ENCODE assay signal across 13 cellular contexts in genomic region chr21:44657635-44658183, GRCh38. TPM values are rescaled to one million over a fixed set of nuclear protein-coding genes. Genes with fewer than 3 reads are reported as not detected.
DNase-seq lines count a peak whose midpoint lies in the region; ATAC-seq and TF ChIP-seq lines count a peak whose summit lies in the region.
"Had no signal": no experiment of that assay in that cellular context is flagged by ENCODE, and none has a peak within 500 bp of the region (broad histone marks: within the 10 kb centered on the region; RNA-seq: fewer than 3 reads in every experiment).

Gene KRTAP12-3, plus strand, starts transcription at chr21:44657932. Its CDS starts 48 bp downstream, at chr21:44657980.

- H2BK120ac ChIP-seq in IMR-90 (ENCODE audit: low read depth, low read length) (no peak within 1 kb of the TSS), neuronal stem cell (ENCODE audit: low read depth, low read length) (no peak within 1 kb of the TSS)

- no peak for TF ChIP-seq POLR2A in IMR-90 (IDR thresholded peaks at IDR 0.05; ENCODE audit: low read depth, low read length)

- in situ Hi-C loops in IMR-90 (cut with MboI; ENCODE audit: low sequenced_read_pairs), result no loop called here

- no peaks in the 10 kb centered on the region for H3K9me1 ChIP-seq in IMR-90 (ENCODE audit: insufficient read depth, low read length)

- H2BK15ac ChIP-seq in IMR-90 (ENCODE audit: low read depth, low read length) (no peak within 1 kb of the TSS), neuronal stem cell (ENCODE audit: low read length) (peak within 1 kb of the TSS; percentile 63)

- H3K27ac Mint-ChIP-seq in activated naive CD4-positive, alpha-beta T cell treated with anti-CD3 and anti-CD28 coated beads, Interleukin-2, amount 50 U/mL, for 72 hours, result peak within 1 kb of the TSS; percentile 69 to 74

- WGBS in IMR-90 (ENCODE audit: extremely low coverage in 2 of 2, insufficient read length in 1 of 2), 2 experiments, result 81% methylated on average over 6 of the region's 20 CpGs; no CpG with 5 or more reads in 1 of the 2 experiments
- no CpG with 5 or more reads among the region's 20 CpGs for WGBS in neuronal stem cell (ENCODE audit: extremely low coverage in 2 of 2, insufficient read length in 2 of 2, insufficient replicate concordance in 1 of 2), 2 donors

- H3K9ac ChIP-seq in IMR-90 (ENCODE audit: low read depth, low read length) (no peak within 1 kb of the TSS), neuronal stem cell (ENCODE audit: low read depth, low read length, poor library complexity) (no peak within 1 kb of the TSS)

- H3K4me3 ChIP-seq in IMR-90 (ENCODE audit: insufficient read depth, low read depth, low read length) (no peak within 1 kb of the TSS), neuronal stem cell (ENCODE audit: low read length in 2 of 2) (peak within 1 kb of the TSS in 1 of 2 donors; percentile 3)
- H3K4me3 ChIP-seq: gastrocnemius medialis, lung had no signal

- H2AK5ac ChIP-seq in IMR-90 (ENCODE audit: low read depth, low read length) (no peak within 1 kb of the TSS), neuronal stem cell (ENCODE audit: low read depth, low read length) (no peak within 1 kb of the TSS)

- H3K9me3 ChIP-seq in IMR-90 (ENCODE audit: control insufficient read depth, insufficient read depth, low read length) (peaks cover 3% of the 10 kb centered on the region), neuronal stem cell (replicated peaks in 1 of 2; ENCODE audit: control insufficient read depth in 2 of 2, insufficient read depth in 1 of 2, low read depth in 1 of 2, low read length in 2 of 2) (peaks cover 0 to 4% of the 10 kb centered on the region in 2 donors)
- H3K9me3 ChIP-seq: gastrocnemius medialis had no signal

- no TSS peak for BruUV-seq in IMR-90 (replicated peaks; lab: Mats Ljungman, UMichigan)

- no peak within 1 kb of the TSS for H4K5ac ChIP-seq in IMR-90 (ENCODE audit: low read depth, low read length)

- H3K4me2 ChIP-seq in IMR-90 (ENCODE audit: low read depth, low read length), result no peak within 1 kb of the TSS
- H3K4me2 ChIP-seq in neuronal stem cell (ENCODE audit: insufficient read depth, low read length, poor library complexity, severe bottlenecking), result no peak within 1 kb of the TSS

- H2AFZ ChIP-seq in IMR-90 (replicated peaks; ENCODE audit: low read length, poor library complexity) (peak within 1 kb of the TSS; percentile 14), neuronal stem cell (ENCODE audit: low read length) (no peak within 1 kb of the TSS)

- H2BK5ac ChIP-seq in IMR-90 (ENCODE audit: low read depth, low read length, poor library complexity, severe bottlenecking) (no peak within 1 kb of the TSS), neuronal stem cell (ENCODE audit: low read length) (no peak within 1 kb of the TSS)

- H3K36me3 Mint-ChIP-seq in activated naive CD4-positive, alpha-beta T cell treated with anti-CD3 and anti-CD28 coated beads, Interleukin-2, amount 50 U/mL, for 72 hours, result peaks cover 31 to 56% of the 10 kb centered on the region in 2 donors

- intact Hi-C loops in IMR-90 (cut with micrococcal nuclease), result loop anchor here (10.0 kb wide), 1 partner anchor 57 kb away; the partner anchor contains the start of gene TSPEAR

- H3K56ac ChIP-seq in IMR-90 (ENCODE audit: extremely low read depth, insufficient read depth, low read length), result no peak within 1 kb of the TSS

- H3K4me1 ChIP-seq in IMR-90 (ENCODE audit: control insufficient read depth, insufficient read depth, low read length) (no peaks in the 10 kb centered on the region), neuronal stem cell (ENCODE audit: control insufficient read depth in 2 of 2, insufficient read depth in 1 of 2, low read depth in 1 of 2, low read length in 2 of 2) (peaks cover 0 to 2% of the 10 kb centered on the region in 2 donors)
- H3K4me1 ChIP-seq: gastrocnemius medialis had no signal

- no peak for ATAC-seq in IMR-90 (ENCODE audit: low read depth)
- ATAC-seq in activated naive CD4-positive, alpha-beta T cell treated with anti-CD3 and anti-CD28 coated beads, Interleukin-2, amount 50 U/mL, for 72 hours, result peak; percentile 69 to 71
- ATAC-seq: gastrocnemius medialis, Right ventricle myocardium inferior had no signal

- H3K27me3 ChIP-seq in IMR-90 (ENCODE audit: control insufficient read depth, insufficient read depth, low read length), result peaks cover 2% of the 10 kb centered on the region; the same call in 1 of the 2 replicates
- no peaks in the 10 kb centered on the region for H3K27me3 ChIP-seq in neuronal stem cell (ENCODE audit: control insufficient read depth in 3 of 3, insufficient read depth in 3 of 3, low read depth in 1 of 3, low read length in 3 of 3)

- H3K9me3 Mint-ChIP-seq in activated naive CD4-positive, alpha-beta T cell treated with anti-CD3 and anti-CD28 coated beads, Interleukin-2, amount 50 U/mL, for 72 hours, result peaks cover 19 to 51% of the 10 kb centered on the region in 2 donors

- H3K23ac ChIP-seq in IMR-90 (ENCODE audit: low read depth, low read length) (no peak within 1 kb of the TSS), neuronal stem cell (ENCODE audit: low read depth, low read length, poor library complexity) (peak within 1 kb of the TSS; percentile 37)

- POLR2A ChIA-PET in IMR-90 (lab: Charles Lee; ENCODE audit: unreplicated experiment), result no interaction called here

- TF ChIP-seq CTCF in IMR-90 (conservative IDR thresholded peaks at IDR 0.05; ENCODE audit: low read depth, low read length), result no peak

- no peak within 1 kb of the TSS for H4K8ac ChIP-seq in IMR-90 (ENCODE audit: low read depth in 2 of 2, low read length in 2 of 2)
- no peak within 1 kb of the TSS for H4K8ac ChIP-seq in neuronal stem cell (ENCODE audit: low read depth, low read length)

- H3K36me3 ChIP-seq in IMR-90 (ENCODE audit: control insufficient read depth, insufficient read depth, low read length) (no peaks in the 10 kb centered on the region), neuronal stem cell (replicated peaks in 1 of 2; ENCODE audit: control insufficient read depth in 2 of 2, insufficient read depth in 2 of 2, low read length in 2 of 2) (no peaks in the 10 kb centered on the region)
- H3K36me3 ChIP-seq: gastrocnemius medialis had no signal

- TF ChIP-seq RAD21 in IMR-90 (IDR thresholded peaks at IDR 0.05; ENCODE audit: low read length), result no peak

- no peak within 1 kb of the TSS for H3K14ac ChIP-seq in IMR-90 (replicated peaks; ENCODE audit: low read depth, low read length)
- no peak within 1 kb of the TSS for H3K14ac ChIP-seq in neuronal stem cell (ENCODE audit: low read length)

- dilution Hi-C loops in IMR-90 (cut with HindIII; ENCODE audit: low sequenced_read_pairs, unreplicated experiment), result no loop called here

- no peak within 1 kb of the TSS for H2BK20ac ChIP-seq in IMR-90 (ENCODE audit: low read depth, low read length)

- peak within 1 kb of the TSS; percentile 59 for H2BK12ac ChIP-seq in neuronal stem cell (ENCODE audit: low read length)

- no peak within 1 kb of the TSS for H3K27ac ChIP-seq in IMR-90 (ENCODE audit: insufficient read depth, low read length)
- no peak within 1 kb of the TSS for H3K27ac ChIP-seq in neuronal stem cell (replicated peaks; ENCODE audit: low read length)
- H3K27ac ChIP-seq: gastrocnemius medialis had no signal

- H4K20me1 ChIP-seq in IMR-90 (ENCODE audit: insufficient read depth, low read length), result no peaks in the 10 kb centered on the region

- DNase-seq in IMR-90 (peak; percentile 7), T-helper 2 cell (peak in 3 of 5 experiments; percentile 44 to 92 (median 89)), neuronal stem cell (ENCODE audit: low spot score) (no peak), kidney glomerular epithelial cell (lab: John Stamatoyannopoulos, UW) (no peak), medulla oblongata (ENCODE audit: extremely low spot score) (no peak), midbrain (lab: John Stamatoyannopoulos, UW) (no peak), HuH-7.5 (ENCODE audit: low spot score) (no peak)
- no peak for DNase-seq in activated naive CD4-positive, alpha-beta T cell treated with anti-CD3 and anti-CD28 coated beads, Interleukin-2, amount 50 U/mL, for 72 hours (ENCODE audit: low spot score in 2 of 2)
- DNase-seq: DMS153, gastrocnemius medialis had no signal

- H3K4ac ChIP-seq in IMR-90 (ENCODE audit: low read depth, low read length), result no peak within 1 kb of the TSS
- H3K4ac ChIP-seq in neuronal stem cell (ENCODE audit: low read length), result no peak within 1 kb of the TSS

- H4K91ac ChIP-seq in IMR-90 (ENCODE audit: insufficient read depth, low read depth, low read length) (no peak within 1 kb of the TSS), neuronal stem cell (ENCODE audit: low read depth, low read length, poor library complexity) (no peak within 1 kb of the TSS)

- H3K18ac ChIP-seq in IMR-90 (ENCODE audit: low read depth, low read length), result no peak within 1 kb of the TSS
- H3K18ac ChIP-seq in neuronal stem cell (ENCODE audit: low read length), result peak within 1 kb of the TSS; percentile 24

- no peaks in the 10 kb centered on the region for H3K79me1 ChIP-seq in IMR-90 (ENCODE audit: low read depth in 1 of 2, low read length in 2 of 2)
- H3K79me1 ChIP-seq in neuronal stem cell (ENCODE audit: low read depth, low read length), result no peaks in the 10 kb centered on the region

- no peak within 1 kb of the TSS for H2AK9ac ChIP-seq in IMR-90 (replicated peaks; ENCODE audit: low read depth, low read length, poor library complexity)

- CTCF ChIA-PET in IMR-90 (lab: Yijun Ruan, JAX), result no interaction called here

TF ChIP-seq in IMR-90, 13 proteins besides CTCF, POLR2A, EP300 and RAD21 (continues in another document):
- TF ChIP-seq CEBPB (IDR thresholded peaks at IDR 0.05; ENCODE audit: low read depth, low read length), result no peak
- no peak for TF ChIP-seq NFE2L2 (IDR thresholded peaks at IDR 0.05; ENCODE audit: low read depth, low read length)
- TF ChIP-seq RFX5 (IDR thresholded peaks at IDR 0.05; ENCODE audit: low read depth, low read length), result no peak
- no peak for TF ChIP-seq MAFK (IDR thresholded peaks at IDR 0.05; ENCODE audit: low read depth, low read length)
- no peak for TF ChIP-seq USF2 (IDR thresholded peaks at IDR 0.05; ENCODE audit: low read depth, low read length)
- no peak for TF ChIP-seq SMC3 (IDR thresholded peaks at IDR 0.05; ENCODE audit: low read depth, low read length)
- no peak for TF ChIP-seq BHLHE40 (IDR thresholded peaks at IDR 0.05; ENCODE audit: low read depth, low read length)

RNA-seq across cellular contexts. Expression of gene KRTAP12-3, which starts in this region (rescaled TPM):
- total RNA-seq in IMR-90 (2012; rRNA removed), result not detected in 2 replicates
- not detected in 2 replicates for polyA plus RNA-seq in IMR-90 (2012; rRNA removed)
- polyA plus RNA-seq in IMR-90 (2012; cell fraction: cytosol; rRNA removed), result not detected in 2 replicates
- polyA plus RNA-seq in IMR-90 (2012; cell fraction: nucleus; rRNA removed; ENCODE audit: low replicate concordance), result not detected in 2 replicates
- not detected for total RNA-seq in activated naive CD4-positive, alpha-beta T cell treated with anti-CD3 and anti-CD28 coated beads, Interleukin-2, amount 50 U/mL, for 72 hours
- polyA plus RNA-seq in neuronal stem cell (2013, experiment 1 of 2), result not detected
- polyA plus RNA-seq in neuronal stem cell (2013, experiment 2 of 2), result not detected
- total RNA-seq: cerebellum, gastrocnemius medialis, lung, Right ventricle myocardium inferior had no signal
- polyA plus RNA-seq: lung had no signal

Comparison
In these comparisons a context has a peak if more than half of its experiments do, and no peak if none do; other contexts are left out.
1. Peak in DNase-seq in IMR-90; RNA of the gene not detected or under 1 TPM.
2. Peak in ATAC-seq in activated naive CD4-positive, alpha-beta T cell treated with anti-CD3 and anti-CD28 coated beads, Interleukin-2, amount 50 U/mL, for 72 hours; RNA of the gene not detected or under 1 TPM.
3. DNase-seq: peak in T-helper 2 cell (3 of 5); none in activated naive CD4-positive, alpha-beta T cell treated with anti-CD3 and anti-CD28 coated beads, Interleukin-2, amount 50 U/mL, for 72 hours (0 of 2), neuronal stem cell (single experiment), kidney glomerular epithelial cell (single experiment), medulla oblongata (single experiment), midbrain (single experiment) and HuH-7.5 (single experiment).